20 cellular contexts compared by ENCODE assay signal in genomic region chr5:126937796-126938195, GRCh38.
DNase-seq lines count a peak whose midpoint lies in the region; ATAC-seq and TF ChIP-seq lines count a peak whose summit lies in the region.
"Had no signal": no experiment of that assay in that cellular context is flagged by ENCODE, and none has a peak within 500 bp of the region (broad histone marks: within the 10 kb centered on the region; RNA-seq: fewer than 3 reads in every experiment).

No MANE protein-coding gene starts in this region.

- H3K4me1 ChIP-seq in ACC112 (ENCODE audit: control insufficient read depth, insufficient read depth, low read length, unreplicated experiment) (peaks cover 19% of the 10 kb centered on the region), osteoblast (ENCODE audit: insufficient read depth, low read length) (peaks cover 17% of the 10 kb centered on the region), mucosa of descending colon (ENCODE audit: low read depth) (no peaks in the 10 kb centered on the region)
- H3K4me1 ChIP-seq: HAP-1, SJSA1 had no signal

- peak overlapping the region; percentile 9 for H3K27ac ChIP-seq in ACC112 (ENCODE audit: low read depth, low read length)
- H3K27ac ChIP-seq in osteoblast (ENCODE audit: low read depth, low read length) = no peak overlapping the region
- H3K27ac ChIP-seq: RWPE1, SJSA1 had no signal

- H3K4me1 Mint-ChIP-seq in HFFc6 (ENCODE audit: low read depth) = peaks cover 38% of the 10 kb centered on the region

- TF ChIP-seq CTCF in HFFc6 (IDR thresholded peaks at IDR 0.05) = no peak
- TF ChIP-seq CTCF in osteoblast (IDR thresholded peaks at IDR 0.05; ENCODE audit: extremely low read depth, low read depth, low read length) = no peak
- TF ChIP-seq CTCF in mucosa of descending colon (IDR thresholded peaks at IDR 0.05) = no peak

- H3K4me3 Mint-ChIP-seq in HFFc6 = no peak overlapping the region
- H3K4me3 Mint-ChIP-seq: CD4-positive, CD25-positive, alpha-beta regulatory T cell had no signal

- intact Hi-C loops in mucosa of descending colon (cut with DNase I, micrococcal nuclease) = no loop called here

- no peak overlapping the region for H3K4me2 ChIP-seq in osteoblast (ENCODE audit: insufficient read depth, low read length)

- H3K9me3 ChIP-seq in osteoblast (ENCODE audit: low read depth, low read length) (no peaks in the 10 kb centered on the region), mucosa of descending colon (no peaks in the 10 kb centered on the region)
- H3K9me3 ChIP-seq: HAP-1, SJSA1 had no signal

- H3K79me2 ChIP-seq in ACC112 (ENCODE audit: control insufficient read depth, insufficient read depth, low read length, unreplicated experiment) = no peaks in the 10 kb centered on the region
- no peaks in the 10 kb centered on the region for H3K79me2 ChIP-seq in osteoblast (ENCODE audit: insufficient read depth, low read length)

- H3K4me3 ChIP-seq in ACC112 (ENCODE audit: low read depth, low read length) = no peak overlapping the region
- no peak overlapping the region for H3K4me3 ChIP-seq in osteoblast (ENCODE audit: insufficient read depth, low read length)
- H3K4me3 ChIP-seq in mucosa of descending colon = no peak overlapping the region
- H3K4me3 ChIP-seq: HAP-1, K562, SJSA1 had no signal

- H3K27me3 ChIP-seq in ACC112 (ENCODE audit: insufficient read depth, low read length) (no peaks in the 10 kb centered on the region), osteoblast (ENCODE audit: insufficient read depth, low read length) (no peaks in the 10 kb centered on the region)

- no peaks in the 10 kb centered on the region for H3K27me3 Mint-ChIP-seq in HFFc6 (ENCODE audit: insufficient read depth)
- H3K27me3 Mint-ChIP-seq: CD4-positive, CD25-positive, alpha-beta regulatory T cell had no signal

- ATAC-seq in mucosa of descending colon = no peak

- no peaks in the 10 kb centered on the region for H4K20me1 ChIP-seq in osteoblast (ENCODE audit: insufficient read depth, low read length)

- H2AFZ ChIP-seq in ACC112 (ENCODE audit: low read length, unreplicated experiment) = no peak overlapping the region
- H2AFZ ChIP-seq in osteoblast (ENCODE audit: low read length) = no peak overlapping the region

- peak overlapping the region; percentile 64 for H3K27ac Mint-ChIP-seq in HFFc6
- H3K27ac Mint-ChIP-seq: CD4-positive, CD25-positive, alpha-beta regulatory T cell had no signal

- H3K36me3 Mint-ChIP-seq in HFFc6 (ENCODE audit: low read depth) = no peaks in the 10 kb centered on the region
- H3K36me3 Mint-ChIP-seq: CD4-positive, CD25-positive, alpha-beta regulatory T cell had no signal

- H3K36me3 ChIP-seq in ACC112 (ENCODE audit: insufficient read depth, low read length) (no peaks in the 10 kb centered on the region), osteoblast (ENCODE audit: insufficient read depth, low read length) (no peaks in the 10 kb centered on the region), mucosa of descending colon (ENCODE audit: low read depth) (no peaks in the 10 kb centered on the region)
- H3K36me3 ChIP-seq: HAP-1, SJSA1 had no signal

- no peaks in the 10 kb centered on the region for H3K9me3 Mint-ChIP-seq in HFFc6
- H3K9me3 Mint-ChIP-seq: CD4-positive, CD25-positive, alpha-beta regulatory T cell had no signal

- DNase-seq in HFFc6 (no peak), fibroblast of gingiva (ENCODE audit: low read depth) (peak; percentile 42), osteoblast (ENCODE audit: insufficient read length, low spot score, missing footprints) (peak; percentile 64), mucosa of gallbladder (ENCODE audit: low spot score) (no peak), mucosa of descending colon (no peak)
- DNase-seq in stimulated activated CD4-positive, alpha-beta T cell treated with anti-CD3 and anti-CD28 coated beads, Interleukin-15, amount 100 ng/mL, for 24 hours = no peak
- DNase-seq in stimulated activated naive CD4-positive, alpha-beta T cell treated with Interleukin-2 at 50 U/mL for 16 hours (lab: John Stamatoyannopoulos, UW) = no peak
- DNase-seq: AML-193; CD4-positive, CD25-positive, alpha-beta regulatory T cell; DMS53; NCI-H1048; NCI-H1694; NCI-H2107; NCI-H69; NK-92 treated with Interleukin-12 subunit alpha and Interleukin-12 subunit beta, amount 100 ng/mL, for 24 hours had no signal

Comparison
In these comparisons a context has a peak if more than half of its experiments do, and no peak if none do; other contexts are left out.
1. DNase-seq: peak in fibroblast of gingiva (single experiment) and osteoblast (single experiment); none in HFFc6 (single experiment), stimulated activated CD4-positive, alpha-beta T cell treated with anti-CD3 and anti-CD28 coated beads, Interleukin-15, amount 100 ng/mL, for 24 hours (single experiment), mucosa of gallbladder (single experiment), stimulated activated naive CD4-positive, alpha-beta T cell treated with Interleukin-2 at 50 U/mL for 16 hours (single experiment) and mucosa of descending colon (0 of 3).